ENCODE assay signal across 11 cellular contexts in the genomic region with DNA sequence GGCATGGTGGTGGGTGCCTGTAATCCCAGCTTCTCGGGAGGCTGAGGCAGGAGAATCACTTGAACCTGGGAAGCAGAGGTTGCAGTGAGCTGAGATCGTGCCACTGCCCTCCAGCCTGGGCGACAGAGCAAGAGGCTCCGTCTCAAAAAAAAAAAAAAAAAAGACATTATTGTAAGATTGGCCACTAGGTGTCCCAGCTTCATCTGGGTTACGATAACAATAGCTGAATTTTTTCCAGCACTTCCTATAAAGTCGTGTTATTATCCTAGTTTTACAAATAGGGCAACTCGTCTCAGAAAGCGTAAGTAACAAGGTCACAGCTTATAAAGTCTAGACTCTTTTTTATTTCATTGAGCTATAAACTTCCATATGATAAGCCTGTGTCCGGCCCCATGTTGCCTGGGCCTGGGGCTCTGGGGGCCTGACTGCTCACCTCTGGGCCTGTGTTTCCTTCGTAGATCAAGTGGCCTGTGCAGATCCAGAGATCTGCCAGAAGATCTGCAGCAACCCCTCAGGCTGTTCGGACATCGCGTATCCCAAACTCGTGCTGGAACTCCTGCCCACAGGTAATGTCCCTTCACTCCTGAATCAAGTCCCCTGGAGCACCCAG.
DNase-seq lines count a peak whose midpoint lies in the region; ATAC-seq, FAIRE-seq and TF ChIP-seq lines count a peak whose summit lies in the region.
"Had no signal": no experiment of that assay in that cellular context is flagged by ENCODE, and none has a peak within 500 bp of the region (broad histone marks: within the 10 kb centered on the region; RNA-seq: fewer than 3 reads in every experiment).

No MANE protein-coding gene starts in this region.

- no peak for ATAC-seq in naive thymus-derived CD4-positive, alpha-beta T cell
- no peak for ATAC-seq in HG03108 (IDR thresholded peaks at IDR 0.05; ENCODE audit: unreplicated experiment)

- no peak for TF ChIP-seq POLR2A in erythroblast (IDR thresholded peaks at IDR 0.05; ENCODE audit: low read length)

- no peaks in the 10 kb centered on the region for H3K79me2 ChIP-seq in OCI-LY3 (ENCODE audit: low read length)

- H3K4me3 ChIP-seq in OCI-LY3 (ENCODE audit: low read length) (no peak overlapping the region), small intestine (ENCODE audit: low read depth in 1 of 2, low read length in 2 of 2) (no peak overlapping the region)
- H3K4me3 ChIP-seq in naive thymus-derived CD4-positive, alpha-beta T cell (ENCODE audit: low read length): no peak overlapping the region
- H3K4me3 ChIP-seq: SJCRH30 had no signal

- H3K27ac Mint-ChIP-seq in naive thymus-derived CD4-positive, alpha-beta T cell: peak overlapping the region in 1 of 9 donors; percentile 51
- H3K27ac Mint-ChIP-seq: CD4-positive, alpha-beta memory T cell had no signal

- no peak for FAIRE-seq in small intestine (lab: Jason Lieb, UNC)

- 40 to 48% (median 45%) methylated on average over 14 of the region's 14 CpGs for WGBS in small intestine, 3 donors

- no peaks in the 10 kb centered on the region for H4K20me1 ChIP-seq in OCI-LY3 (ENCODE audit: insufficient read depth, low read length)

- DNase-seq in NCI-H2227 (lab: John Stamatoyannopoulos, UW; ENCODE audit: unreplicated experiment): peak; percentile 8
- no peak for DNase-seq in NCI-H2227 treated with DMSO at 0.1 percent for 48 hours (lab: John Stamatoyannopoulos, UW)
- DNase-seq in erythroblast (lab: John Stamatoyannopoulos, UW): peak; percentile 16 to 32
- peak; percentile 12 for DNase-seq in small intestine
- no peak for DNase-seq in naive thymus-derived CD4-positive, alpha-beta T cell
- DNase-seq in islet precursor cell: no peak
- DNase-seq: CD4-positive, alpha-beta memory T cell; posterior cingulate gyrus had no signal

- no peak overlapping the region for H3K4me2 ChIP-seq in OCI-LY3 (ENCODE audit: low read length)

- H3K9ac ChIP-seq in OCI-LY3 (ENCODE audit: low read length): no peak overlapping the region

- H3K4me3 Mint-ChIP-seq in naive thymus-derived CD4-positive, alpha-beta T cell: no peak overlapping the region
- H3K4me3 Mint-ChIP-seq: CD4-positive, alpha-beta memory T cell had no signal

- peak; percentile 50 for TF ChIP-seq CTCF in OCI-LY3 (IDR thresholded peaks at IDR 0.05; ENCODE audit: low read depth, low read length)

- H3K27me3 ChIP-seq in OCI-LY3 (ENCODE audit: low read depth, low read length) (no peaks in the 10 kb centered on the region), small intestine (ENCODE audit: control insufficient read depth in 2 of 2, insufficient read depth in 2 of 2, low read length in 2 of 2) (no peaks in the 10 kb centered on the region)
- H3K27me3 ChIP-seq in naive thymus-derived CD4-positive, alpha-beta T cell (ENCODE audit: control insufficient read depth in 2 of 2, insufficient read depth in 2 of 2, low read length in 2 of 2): no peaks in the 10 kb centered on the region
- H3K27me3 ChIP-seq: SJCRH30 had no signal

- H3K27ac ChIP-seq in OCI-LY3 (ENCODE audit: low read length) (no peak overlapping the region), small intestine (ENCODE audit: low read depth in 1 of 2, low read length in 1 of 2) (no peak overlapping the region)
- no peak overlapping the region for H3K27ac ChIP-seq in naive thymus-derived CD4-positive, alpha-beta T cell (ENCODE audit: low read depth, low read length)
- H3K27ac ChIP-seq: SJCRH30 had no signal

- H3K4me1 ChIP-seq in OCI-LY3 (ENCODE audit: low read length) (no peaks in the 10 kb centered on the region), small intestine (ENCODE audit: control insufficient read depth in 2 of 2, insufficient read depth in 1 of 2, low read depth in 1 of 2, low read length in 1 of 2) (no peaks in the 10 kb centered on the region)
- H3K4me1 ChIP-seq in naive thymus-derived CD4-positive, alpha-beta T cell (ENCODE audit: control insufficient read depth in 2 of 2, insufficient read depth in 2 of 2, low read length in 2 of 2): no peaks in the 10 kb centered on the region
- H3K4me1 ChIP-seq: SJCRH30 had no signal

- H3K4me1 Mint-ChIP-seq in naive thymus-derived CD4-positive, alpha-beta T cell: peaks cover 0 to 4% (median 0%) of the 10 kb centered on the region in 7 donors

- POLR2A ChIA-PET in naive thymus-derived CD4-positive, alpha-beta T cell (lab: Charles Lee): no interaction called here

- H3K9me3 Mint-ChIP-seq in naive thymus-derived CD4-positive, alpha-beta T cell: peaks cover 0 to 2% (median 0%) of the 10 kb centered on the region in 11 donors

- H3K36me3 ChIP-seq in OCI-LY3 (replicated peaks; ENCODE audit: low read depth, low read length): no peaks in the 10 kb centered on the region
- H3K36me3 ChIP-seq in small intestine (ENCODE audit: control insufficient read depth in 2 of 2, insufficient read depth in 2 of 2, low read length in 2 of 2): peaks cover 0 to 2% of the 10 kb centered on the region in 2 donors
- H3K36me3 ChIP-seq in naive thymus-derived CD4-positive, alpha-beta T cell (ENCODE audit: control insufficient read depth in 2 of 3, insufficient read depth in 3 of 3, low read length in 3 of 3): no peaks in the 10 kb centered on the region
- H3K36me3 ChIP-seq: SJCRH30 had no signal

- H2AFZ ChIP-seq in OCI-LY3 (ENCODE audit: low read depth, low read length): no peak overlapping the region

- no peaks in the 10 kb centered on the region for H3K36me3 Mint-ChIP-seq in naive thymus-derived CD4-positive, alpha-beta T cell
- H3K36me3 Mint-ChIP-seq: CD4-positive, alpha-beta memory T cell had no signal

- intact Hi-C loops in naive thymus-derived CD4-positive, alpha-beta T cell (cut with micrococcal nuclease): loop anchor here in 1 of 2 donors (10.0 kb wide), 1 partner anchor 318 kb away; no protein-coding TSS in a partner anchor

- H3K27me3 Mint-ChIP-seq in naive thymus-derived CD4-positive, alpha-beta T cell: peaks cover 0 to 9% (median 0%) of the 10 kb centered on the region in 5 donors
- H3K27me3 Mint-ChIP-seq: CD4-positive, alpha-beta memory T cell had no signal

- H3K9me3 ChIP-seq in OCI-LY3 (ENCODE audit: insufficient read depth, low read length): no peaks in the 10 kb centered on the region
- H3K9me3 ChIP-seq in small intestine (ENCODE audit: control insufficient read depth, low read depth): no peaks in the 10 kb centered on the region
- H3K9me3 ChIP-seq in naive thymus-derived CD4-positive, alpha-beta T cell (ENCODE audit: control insufficient read depth in 2 of 3, low read length in 3 of 3): no peaks in the 10 kb centered on the region
- H3K9me3 ChIP-seq: SJCRH30 had no signal

- CTCF ChIA-PET in naive thymus-derived CD4-positive, alpha-beta T cell (lab: Charles Lee): interaction anchor here (0.6 to 0.7 kb wide), 4 partner anchors 183 to 757 kb away, joined by 3 to 5 read pairs (median 4); no protein-coding TSS in a partner anchor

Comparison
In these comparisons a context has a peak if more than half of its experiments do, and no peak if none do; other contexts are left out.
1. DNase-seq: peak in NCI-H2227 (single experiment), erythroblast (2 of 2) and small intestine (single experiment); none in NCI-H2227 treated with DMSO at 0.1 percent for 48 hours (single experiment), naive thymus-derived CD4-positive, alpha-beta T cell (0 of 9) and islet precursor cell (single experiment).